Comparison of ENCODE assay signal across 17 cellular contexts in genomic region chr12:2011641-2012607, GRCh38. TPM values are rescaled to one million over a fixed set of nuclear protein-coding genes. Genes with fewer than 3 reads are reported as not detected.
DNase-seq lines count a peak whose midpoint lies in the region; ATAC-seq and TF ChIP-seq lines count a peak whose summit lies in the region.
"Had no signal": no experiment of that assay in that cellular context is flagged by ENCODE, and none has a peak within 500 bp of the region (broad histone marks: within the 10 kb centered on the region; RNA-seq: fewer than 3 reads in every experiment).

No MANE protein-coding gene starts in this region.

- ATAC-seq in DND-41 (ENCODE audit: insufficient read depth, low read depth), result no peak
- ATAC-seq in GM19328 (IDR thresholded peaks at IDR 0.05; ENCODE audit: unreplicated experiment), result no peak

- H3F3A ChIP-seq in Loucy (ENCODE audit: low read depth), result no peaks in the 10 kb centered on the region

- H3K4me3 ChIP-seq in DND-41 (ENCODE audit: low read depth in 1 of 2, low read length in 2 of 2) (no peak overlapping the region), Loucy (ENCODE audit: low read length, poor library complexity, severe bottlenecking) (no peak overlapping the region), adrenal gland (no peak overlapping the region), mesenchymal stem cell (ENCODE audit: insufficient read depth in 1 of 2, low read depth in 1 of 2, low read length in 2 of 2) (no peak overlapping the region)
- H3K4me3 ChIP-seq: coronary artery, MG63, thoracic aorta had no signal

- no peak for TF ChIP-seq POLR2A in adrenal gland (IDR thresholded peaks at IDR 0.05)

- H3K27ac ChIP-seq in DND-41 (ENCODE audit: low read length) (no peak overlapping the region), adrenal gland (peak overlapping the region in 3 of 5 donors; percentile 67 to 87 (median 73)), mesenchymal stem cell (ENCODE audit: low read length, poor library complexity, severe bottlenecking) (no peak overlapping the region)
- H3K27ac ChIP-seq: coronary artery, thoracic aorta had no signal

- H3K18ac ChIP-seq in mesenchymal stem cell (ENCODE audit: low read depth in 1 of 2, low read length in 2 of 2), result no peak overlapping the region

- no peak overlapping the region for H3K14ac ChIP-seq in mesenchymal stem cell (ENCODE audit: low read length in 2 of 2)

- H4K20me1 ChIP-seq in DND-41 (ENCODE audit: insufficient read depth, low read length) (no peaks in the 10 kb centered on the region), Loucy (ENCODE audit: insufficient read depth, low read length, poor library complexity, severe bottlenecking) (no peaks in the 10 kb centered on the region)

- no peak overlapping the region for H2BK12ac ChIP-seq in mesenchymal stem cell (ENCODE audit: low read length in 2 of 2)

- TF ChIP-seq CTCF in DND-41 (IDR thresholded peaks at IDR 0.05; ENCODE audit: borderline replicate concordance, extremely low read depth, low read length, poor library complexity, severe bottlenecking), result peak; percentile 30
- peak; percentile 38; the same call in 1 of the 2 replicates for TF ChIP-seq CTCF in Loucy (conservative IDR thresholded peaks at IDR 0.05; ENCODE audit: low read length)
- no peak for TF ChIP-seq CTCF in adrenal gland (IDR thresholded peaks at IDR 0.05)

- no peak overlapping the region for H3K4me2 ChIP-seq in DND-41 (ENCODE audit: insufficient read depth, low read length)
- H3K4me2 ChIP-seq in Loucy (ENCODE audit: low read depth, low read length, poor library complexity, severe bottlenecking), result no peak overlapping the region
- H3K4me2 ChIP-seq in mesenchymal stem cell (ENCODE audit: low read length, poor library complexity, severe bottlenecking), result no peak overlapping the region

- H3K36me3 ChIP-seq in DND-41 (ENCODE audit: insufficient read depth, low read length) (no peaks in the 10 kb centered on the region), Loucy (ENCODE audit: insufficient read depth, low read length) (no peaks in the 10 kb centered on the region), adrenal gland (replicated peaks in 1 of 2) (no peaks in the 10 kb centered on the region), mesenchymal stem cell (ENCODE audit: control insufficient read depth in 1 of 2, insufficient read depth in 2 of 2, low read depth in 1 of 2, low read length in 2 of 2) (no peaks in the 10 kb centered on the region)
- H3K36me3 ChIP-seq: MG63, thoracic aorta had no signal

- no peak overlapping the region for H2BK120ac ChIP-seq in mesenchymal stem cell (ENCODE audit: low read depth, low read length)

- no peak overlapping the region for H4K8ac ChIP-seq in mesenchymal stem cell (ENCODE audit: low read length)

- H3K79me2 ChIP-seq in DND-41 (ENCODE audit: insufficient read depth, low read length) (no peaks in the 10 kb centered on the region), Loucy (ENCODE audit: insufficient read depth, low read length) (no peaks in the 10 kb centered on the region)

- H2AFZ ChIP-seq in DND-41 (ENCODE audit: low read depth, low read length) (no peak overlapping the region), Loucy (ENCODE audit: low read length) (no peak overlapping the region), mesenchymal stem cell (ENCODE audit: low read depth, low read length) (no peak overlapping the region)

- H4K91ac ChIP-seq in mesenchymal stem cell (ENCODE audit: low read length), result no peak overlapping the region

- no peak overlapping the region for H2AK5ac ChIP-seq in mesenchymal stem cell (ENCODE audit: low read length, severe bottlenecking)

- no peaks in the 10 kb centered on the region for H3K79me1 ChIP-seq in mesenchymal stem cell (replicated peaks; ENCODE audit: low read length, poor library complexity, severe bottlenecking)

- no peak overlapping the region for H3K23ac ChIP-seq in mesenchymal stem cell (ENCODE audit: low read length in 2 of 2)

- H3K9me2 ChIP-seq in Loucy (replicated peaks; ENCODE audit: low read depth, low read length), result no peaks in the 10 kb centered on the region

- H2BK15ac ChIP-seq in mesenchymal stem cell (ENCODE audit: low read depth, poor library complexity, severe bottlenecking), result no peak overlapping the region

- H3K27me3 ChIP-seq in DND-41 (ENCODE audit: insufficient read depth, low read length, poor library complexity) (peaks cover 5% of the 10 kb centered on the region), Loucy (ENCODE audit: insufficient read depth, low read length, poor library complexity, severe bottlenecking) (no peaks in the 10 kb centered on the region), adrenal gland (no peaks in the 10 kb centered on the region), mesenchymal stem cell (ENCODE audit: control insufficient read depth in 1 of 2, insufficient read depth in 1 of 2, low read length in 2 of 2) (peaks cover 0 to 11% of the 10 kb centered on the region in 2 experiments)
- H3K27me3 ChIP-seq: MG63 had no signal

- H3K9ac ChIP-seq in DND-41 (ENCODE audit: low read depth, low read length) (no peak overlapping the region), Loucy (ENCODE audit: low read depth, low read length, poor library complexity, severe bottlenecking) (no peak overlapping the region), mesenchymal stem cell (ENCODE audit: low read length) (no peak overlapping the region)

- H3K4me1 ChIP-seq in DND-41 (ENCODE audit: insufficient read depth, low read length) (no peaks in the 10 kb centered on the region), Loucy (ENCODE audit: insufficient read depth, low read length, poor library complexity, severe bottlenecking) (no peaks in the 10 kb centered on the region), adrenal gland (replicated peaks in 1 of 2) (peaks cover 16 to 34% of the 10 kb centered on the region in 2 donors), mesenchymal stem cell (ENCODE audit: control insufficient read depth, insufficient read depth, low read depth, low read length) (no peaks in the 10 kb centered on the region)
- H3K4me1 ChIP-seq: Caco-2 had no signal

- 90 to 94% (median 93%) methylated on average over 7 of the region's 7 CpGs for WGBS in adrenal gland, 4 donors
- whole genome bisulfite sequencing in mesenchymal stem cell, result 88% methylated on average over 7 of the region's 7 CpGs

- intact Hi-C loops in adrenal gland (cut with DNase I), result no loop called here

- H3K4ac ChIP-seq in mesenchymal stem cell (ENCODE audit: low read depth in 1 of 2, low read length in 2 of 2), result peak overlapping the region in 1 of 2 experiments; percentile 60

- DNase-seq in DND-41 (no peak), adrenal gland (no peak), mesenchymal stem cell (peak; percentile 32), HuH-7 (ENCODE audit: low spot score) (no peak), NCI-H146 (lab: John Stamatoyannopoulos, UW) (no peak)
- DNase-seq in activated CD4-positive, CD25-positive, alpha-beta regulatory T cell treated with anti-CD3 and anti-CD28 coated beads, Interleukin-2, amount 50 U/mL, for 72 hours, result no peak
- DNase-seq: activated CD4-positive, alpha-beta T cell treated with anti-CD3 and anti-CD28 coated beads, Interleukin-2, amount 10 ng/mL, durations not matched to agents 7 days and 5 days; activated naive CD4-positive, alpha-beta T cell treated with anti-CD3 and anti-CD28 coated beads, Interleukin-2, amount 10 ng/mL, durations not matched to agents 7 days and 5 days; Caco-2; islet precursor cell; MG63; stimulated activated CD4-positive, alpha-beta T cell treated with anti-CD3 and anti-CD28 coated beads, Interleukin-4, amount 100 ng/mL, for 4 hours; T-helper 9 cell had no signal

- H3K9me3 ChIP-seq in DND-41 (ENCODE audit: insufficient read depth, low read length, severe bottlenecking) (no peaks in the 10 kb centered on the region), Loucy (ENCODE audit: insufficient read depth, low read depth, low read length) (no peaks in the 10 kb centered on the region), adrenal gland (replicated peaks in 1 of 3) (no peaks in the 10 kb centered on the region), mesenchymal stem cell (ENCODE audit: control insufficient read depth, low read length) (no peaks in the 10 kb centered on the region)
- H3K9me3 ChIP-seq: Caco-2, MG63, thoracic aorta had no signal

- H2BK5ac ChIP-seq in mesenchymal stem cell (ENCODE audit: low read depth, low read length, poor library complexity, severe bottlenecking), result no peak overlapping the region

RNA-seq across cellular contexts. Expression of gene DCP1B, which starts 7.7 kb away (rescaled TPM):
- 10 to 100 TPM; 12.4 to 47.9 (median 37.5) TPM for total RNA-seq in adrenal gland
- 10 to 100 TPM; 12.4 to 29.0 (median 13.3) TPM for polyA plus RNA-seq in adrenal gland
- 28.4 TPM for polyA plus RNA-seq in mesenchymal stem cell (2013, experiment 1 of 2)
- polyA plus RNA-seq in mesenchymal stem cell (2013, experiment 2 of 2), result 26.4 TPM

RNA-seq across cellular contexts. Expression of gene CACNA1C, which starts 40.9 kb away (rescaled TPM):
- 1 to 10 TPM; 2.4 to 5.8 (median 3.7) TPM for total RNA-seq in adrenal gland
- 1 to 10 TPM; 2.0 to 5.4 (median 2.4) TPM for polyA plus RNA-seq in adrenal gland
- 2.9 TPM for polyA plus RNA-seq in mesenchymal stem cell (2013, experiment 1 of 2)
- 2.8 TPM for polyA plus RNA-seq in mesenchymal stem cell (2013, experiment 2 of 2)
- total RNA-seq: Caco-2 had no signal

Comparison
In these comparisons a context has a peak if more than half of its experiments do, and no peak if none do; other contexts are left out.
1. H3K27ac ChIP-seq: peak in adrenal gland (3 of 5); none in DND-41 (single experiment) and mesenchymal stem cell (single experiment).
2. CTCF ChIP-seq: peak in DND-41 (single experiment) and Loucy (single experiment); none in adrenal gland (0 of 6).